In genomic region chr14:72801381-72801812, GRCh38 we compare ENCODE assay signal across 11 cellular contexts.
A peak's percentile ranks its signal among the peaks of the same experiment; 100 is the strongest.
DNase-seq lines count a peak whose midpoint lies in the region; ATAC-seq, FAIRE-seq and TF ChIP-seq lines count a peak whose summit lies in the region.
"Had no signal": no experiment of that assay in that cellular context is flagged by ENCODE, and none has a peak within 500 bp of the region (broad histone marks: within the 10 kb centered on the region; RNA-seq: fewer than 3 reads in every experiment).

No MANE protein-coding gene starts in this region.

- intact Hi-C loops in heart left ventricle (cut with DNase I): no loop called here
- intact Hi-C loops in cardiac septum (cut with DNase I): no loop called here

- TF ChIP-seq CTCF in heart left ventricle (IDR thresholded peaks at IDR 0.05) (no peak), osteocyte (IDR thresholded peaks at IDR 0.05) (no peak)

- H3K9me3 Mint-ChIP-seq in activated naive CD8-positive, alpha-beta T cell treated with anti-CD3 and anti-CD28 coated beads, Interleukin-2, amount 10 ng/mL, durations not matched to agents 7 days and 5 days: peaks cover 5% of the 10 kb centered on the region
- H3K9me3 Mint-ChIP-seq in osteocyte (ENCODE audit: unreplicated experiment): no peaks in the 10 kb centered on the region

- POLR2A ChIA-PET in activated naive CD8-positive, alpha-beta T cell treated with anti-CD3 and anti-CD28 coated beads, Interleukin-2, amount 10 ng/mL, durations not matched to agents 7 days and 5 days (lab: Charles Lee): no interaction called here

- no peak overlapping the region for H3K4me3 Mint-ChIP-seq in activated naive CD8-positive, alpha-beta T cell treated with anti-CD3 and anti-CD28 coated beads, Interleukin-2, amount 10 ng/mL, durations not matched to agents 7 days and 5 days
- H3K4me3 Mint-ChIP-seq in osteocyte (ENCODE audit: unreplicated experiment): no peak overlapping the region
- H3K4me3 Mint-ChIP-seq: CD4-positive, alpha-beta memory T cell had no signal

- no peak for FAIRE-seq in urothelium cell line (lab: Jason Lieb, UNC)
- FAIRE-seq: endometrium had no signal

- peak in 3 of 4 donors; percentile 32 to 37 (median 32) for ATAC-seq in heart left ventricle
- peak; percentile 54 for ATAC-seq in activated naive CD8-positive, alpha-beta T cell treated with anti-CD3 and anti-CD28 coated beads, Interleukin-2, amount 10 ng/mL, durations not matched to agents 7 days and 5 days (ENCODE audit: low read depth)

- H3K27me3 Mint-ChIP-seq in activated naive CD8-positive, alpha-beta T cell treated with anti-CD3 and anti-CD28 coated beads, Interleukin-2, amount 10 ng/mL, durations not matched to agents 7 days and 5 days: peaks cover 4% of the 10 kb centered on the region
- H3K27me3 Mint-ChIP-seq in osteocyte (ENCODE audit: unreplicated experiment): no peaks in the 10 kb centered on the region
- H3K27me3 Mint-ChIP-seq: CD4-positive, alpha-beta memory T cell had no signal

- H3K4me1 ChIP-seq in heart left ventricle: peaks cover 3 to 51% (median 22%) of the 10 kb centered on the region in 12 donors

- peak overlapping the region in 7 of 12 donors; percentile 27 to 71 (median 58) for H3K27ac ChIP-seq in heart left ventricle
- H3K27ac ChIP-seq: neutrophil had no signal

- no peaks in the 10 kb centered on the region for H3K9me3 ChIP-seq in heart left ventricle
- H3K9me3 ChIP-seq: neutrophil had no signal

- WGBS in heart left ventricle, 4 donors: 47 to 63% (median 60%) methylated on average over 4 of the region's 4 CpGs

- DNase-seq in heart left ventricle (no peak), cardiac septum (ENCODE audit: low spot score) (no peak), glomerular visceral epithelial cell (ENCODE audit: extremely low spot score) (peak; percentile 92), urothelium cell line (ENCODE audit: low spot score) (peak; percentile 95), NCI-H748 treated with DMSO at 0.1 percent for 48 hours (lab: John Stamatoyannopoulos, UW) (no peak), HuH-7.5 (ENCODE audit: low spot score) (no peak), osteocyte (ENCODE audit: extremely low spot score, unreplicated experiment) (no peak)
- DNase-seq in activated naive CD8-positive, alpha-beta T cell treated with anti-CD3 and anti-CD28 coated beads, Interleukin-2, amount 10 ng/mL, durations not matched to agents 7 days and 5 days: no peak
- DNase-seq: CD4-positive, alpha-beta memory T cell had no signal

- TF ChIP-seq POLR2A in heart left ventricle (IDR thresholded peaks at IDR 0.05): no peak

- no peaks in the 10 kb centered on the region for H3K27me3 ChIP-seq in heart left ventricle
- H3K27me3 ChIP-seq: neutrophil had no signal

- H3K36me3 Mint-ChIP-seq in activated naive CD8-positive, alpha-beta T cell treated with anti-CD3 and anti-CD28 coated beads, Interleukin-2, amount 10 ng/mL, durations not matched to agents 7 days and 5 days: peaks cover 15% of the 10 kb centered on the region
- H3K36me3 Mint-ChIP-seq in osteocyte (ENCODE audit: unreplicated experiment): no peaks in the 10 kb centered on the region

- H3K4me1 Mint-ChIP-seq in activated naive CD8-positive, alpha-beta T cell treated with anti-CD3 and anti-CD28 coated beads, Interleukin-2, amount 10 ng/mL, durations not matched to agents 7 days and 5 days: peaks cover 12% of the 10 kb centered on the region
- peaks cover 14% of the 10 kb centered on the region for H3K4me1 Mint-ChIP-seq in osteocyte (ENCODE audit: unreplicated experiment)

- no peak overlapping the region for H3K4me3 ChIP-seq in heart left ventricle

- H3K27ac Mint-ChIP-seq in activated naive CD8-positive, alpha-beta T cell treated with anti-CD3 and anti-CD28 coated beads, Interleukin-2, amount 10 ng/mL, durations not matched to agents 7 days and 5 days: no peak overlapping the region
- no peak overlapping the region for H3K27ac Mint-ChIP-seq in osteocyte (ENCODE audit: unreplicated experiment)
- H3K27ac Mint-ChIP-seq: CD4-positive, alpha-beta memory T cell had no signal

- H3K36me3 ChIP-seq in heart left ventricle: no peaks in the 10 kb centered on the region
- H3K36me3 ChIP-seq: neutrophil had no signal

Comparison
In these comparisons a context has a peak if more than half of its experiments do, and no peak if none do; other contexts are left out.
1. DNase-seq: peak in glomerular visceral epithelial cell (single experiment) and urothelium cell line (single experiment); none in heart left ventricle (0 of 5), cardiac septum (single experiment), activated naive CD8-positive, alpha-beta T cell treated with anti-CD3 and anti-CD28 coated beads, Interleukin-2, amount 10 ng/mL, durations not matched to agents 7 days and 5 days (single experiment), NCI-H748 treated with DMSO at 0.1 percent for 48 hours (single experiment), HuH-7.5 (single experiment) and osteocyte (single experiment).